ENCODE assay signal across 8 cellular contexts in genomic region chr2:174039551-174040416, GRCh38.
DNase-seq lines count a peak whose midpoint lies in the region; ATAC-seq and TF ChIP-seq lines count a peak whose summit lies in the region.

No MANE protein-coding gene starts in this region.

- H3K4me2 ChIP-seq in mesendoderm (ENCODE audit: low read length), result no peak overlapping the region

- peaks cover 0 to 4% of the 10 kb centered on the region in 2 donors for H3K36me3 Mint-ChIP-seq in CD14-positive monocyte
- peaks cover 2% of the 10 kb centered on the region for H3K36me3 Mint-ChIP-seq in activated CD8-positive, alpha-beta T cell treated with anti-CD3 and anti-CD28 coated beads, Interleukin-2, amount 10 ng/mL, durations not matched to agents 7 days and 5 days (ENCODE audit: low read depth)
- peaks cover 5% of the 10 kb centered on the region for H3K36me3 Mint-ChIP-seq in effector memory CD8-positive, alpha-beta T cell (ENCODE audit: insufficient read depth)

- peaks cover 0 to 1% (median 0%) of the 10 kb centered on the region in 7 donors for H3K9me3 Mint-ChIP-seq in CD14-positive monocyte
- no peaks in the 10 kb centered on the region for H3K9me3 Mint-ChIP-seq in activated CD8-positive, alpha-beta T cell treated with anti-CD3 and anti-CD28 coated beads, Interleukin-2, amount 10 ng/mL, durations not matched to agents 7 days and 5 days (ENCODE audit: insufficient read depth)
- H3K9me3 Mint-ChIP-seq in effector memory CD8-positive, alpha-beta T cell, result no peaks in the 10 kb centered on the region

- H3K4me3 Mint-ChIP-seq in CD14-positive monocyte, result peak overlapping the region; percentile 31 to 67
- no peak overlapping the region for H3K4me3 Mint-ChIP-seq in activated CD8-positive, alpha-beta T cell treated with anti-CD3 and anti-CD28 coated beads, Interleukin-2, amount 10 ng/mL, durations not matched to agents 7 days and 5 days
- H3K4me3 Mint-ChIP-seq in effector memory CD8-positive, alpha-beta T cell, result peak overlapping the region; percentile 40 to 75

- peak overlapping the region; percentile 74 for H3K4ac ChIP-seq in mesendoderm (ENCODE audit: low read depth, low read length)

- no peaks in the 10 kb centered on the region for H3K79me1 ChIP-seq in mesendoderm (ENCODE audit: low read length)

- DNase-seq in CD14-positive monocyte (ENCODE audit: low spot score) (peak; percentile 86), NCI-H774 (lab: John Stamatoyannopoulos, UW) (peak; percentile 70), mesendoderm (peak; percentile 97)
- DNase-seq in activated CD8-positive, alpha-beta T cell treated with anti-CD3 and anti-CD28 coated beads, Interleukin-2, amount 10 ng/mL, durations not matched to agents 7 days and 5 days, result peak; percentile 89
- DNase-seq in effector memory CD8-positive, alpha-beta T cell, result peak; percentile 72 to 78 (median 75)
- peak; percentile 57 for DNase-seq in stimulated activated CD8-positive, alpha-beta memory T cell treated with anti-CD3 and anti-CD28 coated beads, Interleukin-15, amount 100 ng/mL, for 24 hours (ENCODE audit: low read depth)

- ATAC-seq in GM19324 (IDR thresholded peaks at IDR 0.05; ENCODE audit: low FRiP score, unreplicated experiment), result peak; percentile 80
- ATAC-seq in HG03457 (IDR thresholded peaks at IDR 0.05; ENCODE audit: unreplicated experiment), result peak; percentile 67
- ATAC-seq in activated CD8-positive, alpha-beta T cell treated with anti-CD3 and anti-CD28 coated beads, Interleukin-2, amount 10 ng/mL, durations not matched to agents 7 days and 5 days, result peak; percentile 98
- peak; percentile 94 for ATAC-seq in effector memory CD8-positive, alpha-beta T cell (replicated peaks)

- peaks cover 0 to 4% (median 0%) of the 10 kb centered on the region in 3 donors for H3K27me3 Mint-ChIP-seq in CD14-positive monocyte (ENCODE audit: low read depth in 3 of 3)
- peaks cover under 1% of the 10 kb centered on the region for H3K27me3 Mint-ChIP-seq in activated CD8-positive, alpha-beta T cell treated with anti-CD3 and anti-CD28 coated beads, Interleukin-2, amount 10 ng/mL, durations not matched to agents 7 days and 5 days (ENCODE audit: low read depth)
- H3K27me3 Mint-ChIP-seq in effector memory CD8-positive, alpha-beta T cell, result peaks cover 7 to 26% of the 10 kb centered on the region in 2 donors

- H3K18ac ChIP-seq in mesendoderm (ENCODE audit: low read length), result peak overlapping the region; percentile 42

- H3K27ac Mint-ChIP-seq in CD14-positive monocyte, result peak overlapping the region; percentile 97 to 100 (median 99)
- peak overlapping the region; percentile 91 for H3K27ac Mint-ChIP-seq in activated CD8-positive, alpha-beta T cell treated with anti-CD3 and anti-CD28 coated beads, Interleukin-2, amount 10 ng/mL, durations not matched to agents 7 days and 5 days
- H3K27ac Mint-ChIP-seq in effector memory CD8-positive, alpha-beta T cell, result peak overlapping the region; percentile 84 to 94

- intact Hi-C loops in CD14-positive monocyte (cut with micrococcal nuclease), result loop anchor here (2.0 to 5.0 kb wide), 3 partner anchors 42 to 75 kb away; partner anchors contain the start of gene SP3 (in 2 of the 2)

- peak; percentile 87 for TF ChIP-seq CTCF in CD14-positive monocyte (IDR thresholded peaks at IDR 0.05)

- H2AK5ac ChIP-seq in mesendoderm (ENCODE audit: low read length), result no peak overlapping the region

- H2BK120ac ChIP-seq in mesendoderm (ENCODE audit: low read depth, low read length), result no peak overlapping the region

- WGBS in mesendoderm (ENCODE audit: extremely low coverage, insufficient coverage, low lambda C conversion rate), result no CpG with 5 or more reads among the region's 16 CpGs

- H3K4me1 Mint-ChIP-seq in CD14-positive monocyte, result peaks cover 70% of the 10 kb centered on the region
- H3K4me1 Mint-ChIP-seq in activated CD8-positive, alpha-beta T cell treated with anti-CD3 and anti-CD28 coated beads, Interleukin-2, amount 10 ng/mL, durations not matched to agents 7 days and 5 days (ENCODE audit: low read depth), result peaks cover 15% of the 10 kb centered on the region
- H3K4me1 Mint-ChIP-seq in effector memory CD8-positive, alpha-beta T cell (ENCODE audit: low read depth in 2 of 2), result peaks cover 8 to 9% of the 10 kb centered on the region in 2 donors

- no peak overlapping the region for H4K8ac ChIP-seq in mesendoderm (ENCODE audit: low read depth, low read length)

- H3K56ac ChIP-seq in mesendoderm (ENCODE audit: low read length), result peak overlapping the region; percentile 88

- H3K27me3 ChIP-seq in mesendoderm (ENCODE audit: insufficient read depth, low read length, poor library complexity), result no peaks in the 10 kb centered on the region

- H2BK5ac ChIP-seq in mesendoderm (ENCODE audit: low read length), result peak overlapping the region; percentile 73

- H3K79me2 ChIP-seq in mesendoderm (ENCODE audit: control insufficient read depth, insufficient read depth, low read length), result no peaks in the 10 kb centered on the region

- CTCF ChIA-PET in activated CD8-positive, alpha-beta T cell treated with anti-CD3 and anti-CD28 coated beads, Interleukin-2, amount 10 ng/mL, durations not matched to agents 7 days and 5 days (lab: Charles Lee), result interaction anchor here (0.5 to 0.7 kb wide), 3 partner anchors 74 to 209 kb away, joined by 3 read pairs; no protein-coding TSS in a partner anchor

- H3K27ac ChIP-seq in mesendoderm (ENCODE audit: low read depth, low read length), result peak overlapping the region; percentile 72

- H3K36me3 ChIP-seq in mesendoderm (ENCODE audit: control insufficient read depth, insufficient read depth, low read length), result no peaks in the 10 kb centered on the region

- peak overlapping the region; percentile 46 for H3K9ac ChIP-seq in mesendoderm (ENCODE audit: low read length)

- POLR2A ChIA-PET in activated CD8-positive, alpha-beta T cell treated with anti-CD3 and anti-CD28 coated beads, Interleukin-2, amount 10 ng/mL, durations not matched to agents 7 days and 5 days (lab: Charles Lee), result interaction anchor here (0.6 kb wide), 1 partner anchor 45 kb away, joined by 3 read pairs; no protein-coding TSS in a partner anchor

- H3K23ac ChIP-seq in mesendoderm (ENCODE audit: low read length), result peak overlapping the region; percentile 0

- peaks cover 9% of the 10 kb centered on the region for H3K4me1 ChIP-seq in mesendoderm (ENCODE audit: control insufficient read depth, low read depth, low read length)

- H4K5ac ChIP-seq in mesendoderm (ENCODE audit: low read length), result no peak overlapping the region

- H2BK15ac ChIP-seq in mesendoderm (replicated peaks; ENCODE audit: low read depth), result no peak overlapping the region

- H3K4me3 ChIP-seq in mesendoderm (ENCODE audit: low read length), result no peak overlapping the region
